In the genomic region with DNA sequence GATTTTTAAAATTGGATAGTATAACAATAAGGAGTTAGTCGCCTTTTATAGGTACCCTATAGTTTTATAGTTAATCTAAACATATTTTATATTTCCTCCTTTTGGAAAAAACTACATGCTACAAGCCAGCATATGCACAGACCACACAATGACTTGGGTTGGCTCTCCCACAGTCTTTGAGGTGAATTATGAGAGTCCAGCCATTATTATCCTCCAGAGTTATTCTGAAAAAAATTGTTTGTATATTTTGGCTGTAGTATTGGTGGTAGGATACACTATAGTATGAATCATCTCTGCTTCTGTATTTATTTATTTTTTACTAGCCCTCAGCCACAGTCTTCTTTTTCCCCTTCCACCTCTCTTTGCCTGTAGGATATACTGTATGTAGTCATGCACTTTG, we compare ENCODE assay signal across 22 cellular contexts.
A peak's percentile ranks its signal among the peaks of the same experiment; 100 is the strongest.
DNase-seq lines count a peak whose midpoint lies in the region; ATAC-seq and TF ChIP-seq lines count a peak whose summit lies in the region.
"Had no signal": no experiment of that assay in that cellular context is flagged by ENCODE, and none has a peak within 500 bp of the region (broad histone marks: within the 10 kb centered on the region; RNA-seq: fewer than 3 reads in every experiment).

No MANE protein-coding gene starts in this region.

- no peak for TF ChIP-seq CTCF in fibroblast of mammary gland (conservative IDR thresholded peaks at IDR 0.05; ENCODE audit: control insufficient read depth, insufficient read depth, low read depth, low read length)

- ATAC-seq in left lobe of liver = no peak
- ATAC-seq: HCT116 had no signal

- DNase-seq in EH (ENCODE audit: low read depth) = peak; percentile 1
- peak; percentile 28 for DNase-seq in MG63
- peak; percentile 60 for DNase-seq in astrocyte of the hippocampus (ENCODE audit: low read depth, low spot score)
- DNase-seq in fibroblast of mammary gland (ENCODE audit: low read depth) = peak; percentile 6
- no peak for DNase-seq in left lobe of liver (ENCODE audit: low spot score)
- no peak for DNase-seq in substantia nigra (lab: John Stamatoyannopoulos, UW)
- no peak for DNase-seq in activated CD4-positive, alpha-beta T cell treated with anti-CD3 and anti-CD28 coated beads, Interleukin-2, amount 50 U/mL, for 4 hours
- DNase-seq: CD4-positive, CD25-positive, alpha-beta regulatory T cell; DMS153; DND-41; NCI-H1092 treated with DMSO at 0.1 percent for 48 hours; NCI-H1436; NCI-H187; NCI-H2107; NCI-H526; NCI-H82; NK-92 treated with Interleukin-12 subunit alpha and Interleukin-12 subunit beta, amount 100 ng/mL, for 24 hours; Right ventricle myocardium superior; RPMI8226 had no signal

- H3K36me3 ChIP-seq in MG63 = no peaks in the 10 kb centered on the region
- H3K36me3 ChIP-seq: BLaER1 had no signal

- 0 out of 2 replicates have a peak, but pooled peaks cover 2% of the 10 kb centered on the region for H3K9me3 ChIP-seq in MG63
- H3K9me3 ChIP-seq: BLaER1 had no signal

- H3K27me3 ChIP-seq in MG63 = peaks cover 4% of the 10 kb centered on the region
- H3K27me3 ChIP-seq: BLaER1 had no signal

- no peak overlapping the region for H3K27ac ChIP-seq in substantia nigra (ENCODE audit: low read depth, low read length, poor library complexity, severe bottlenecking)
- H3K27ac ChIP-seq: BLaER1, KMS-11 had no signal

- H3K4me3 ChIP-seq in MG63 (no peak overlapping the region), fibroblast of mammary gland (ENCODE audit: control insufficient read depth, low read depth, low read length) (no peak overlapping the region)
- H3K4me3 ChIP-seq: BLaER1 had no signal

Comparison
In these comparisons a context has a peak if more than half of its experiments do, and no peak if none do; other contexts are left out.
1. DNase-seq: peak in EH (single experiment), MG63 (single experiment), astrocyte of the hippocampus (single experiment) and fibroblast of mammary gland (single experiment); none in left lobe of liver (single experiment), substantia nigra (0 of 49) and activated CD4-positive, alpha-beta T cell treated with anti-CD3 and anti-CD28 coated beads, Interleukin-2, amount 50 U/mL, for 4 hours (0 of 2).